Comparison of ENCODE assay signal across 11 cellular contexts in genomic region chr2:47334356-47335136, GRCh38. TPM values are rescaled to one million over a fixed set of nuclear protein-coding genes. Genes with fewer than 3 reads are reported as not detected.
DNase-seq lines count a peak whose midpoint lies in the region; ATAC-seq and TF ChIP-seq lines count a peak whose summit lies in the region.
"Had no signal": no experiment of that assay in that cellular context is flagged by ENCODE, and none has a peak within 500 bp of the region (broad histone marks: within the 10 kb centered on the region; RNA-seq: fewer than 3 reads in every experiment).

No MANE protein-coding gene starts in this region.

- POLR2A ChIA-PET in HCT116 (lab: Charles Lee) = interaction anchor here (0.6 to 1.5 kb wide), 6 partner anchors 10 to 54 kb away, joined by 3 to 7 read pairs (median 4); no protein-coding TSS in a partner anchor

- no peak for TF ChIP-seq POLR2A in HCT116 (IDR thresholded peaks at IDR 0.05; ENCODE audit: borderline replicate concordance, extremely low read depth, insufficient read depth, insufficient read length)

- no peaks in the 10 kb centered on the region for H3K27me3 Mint-ChIP-seq in endodermal cell (ENCODE audit: insufficient read depth)

- no peak overlapping the region for H3K4me3 Mint-ChIP-seq in endodermal cell
- H3K4me3 Mint-ChIP-seq: activated CD8-positive, alpha-beta T cell treated with anti-CD3 and anti-CD28 coated beads, Interleukin-2, amount 10 ng/mL, durations not matched to agents 7 days and 5 days; activated naive CD8-positive, alpha-beta T cell treated with anti-CD3 and anti-CD28 coated beads, Interleukin-2, amount 10 ng/mL, durations not matched to agents 7 days and 5 days; natural killer cell treated with Interleukin-12 subunit alpha and Interleukin-12 subunit beta and Interleukin-15 and Interleukin-18, amount 100 ng/mL, for 72 hours had no signal

- no peaks in the 10 kb centered on the region for H3K9me3 Mint-ChIP-seq in endodermal cell
- H3K9me3 Mint-ChIP-seq: activated naive CD8-positive, alpha-beta T cell treated with anti-CD3 and anti-CD28 coated beads, Interleukin-2, amount 10 ng/mL, durations not matched to agents 7 days and 5 days; natural killer cell treated with Interleukin-12 subunit alpha and Interleukin-12 subunit beta and Interleukin-15 and Interleukin-18, amount 100 ng/mL, for 72 hours had no signal

- no peak overlapping the region for H3K4me2 ChIP-seq in HCT116 (ENCODE audit: low read length)

- H3K27me3 ChIP-seq in HCT116 (ENCODE audit: insufficient read depth, low read length) (no peaks in the 10 kb centered on the region), endodermal cell (ENCODE audit: control insufficient read depth, insufficient read depth, low read length, poor library complexity, severe bottlenecking) (no peaks in the 10 kb centered on the region)

- TF ChIP-seq RAD21 in HCT116 (IDR thresholded peaks at IDR 0.05; ENCODE audit: low read depth) = no peak

- RAD21 ChIA-PET in HCT116 (lab: Charles Lee; ENCODE audit: low non-redundant PET in 1 of 2, low total read pairs in 2 of 2, uncharacterized antibody in 2 of 2, unreplicated experiment in 2 of 2) = interaction anchor here (0.6 to 3.3 kb wide), 13 partner anchors 10 to 449 kb away, joined by 3 to 53 read pairs (median 4); no protein-coding TSS in a partner anchor

- H3K9ac ChIP-seq in HCT116 (ENCODE audit: low read length) (no peak overlapping the region), endodermal cell (ENCODE audit: extremely low read depth, low read length, poor library complexity, severe bottlenecking) (no peak overlapping the region)

- whole genome bisulfite sequencing in endodermal cell (ENCODE audit: insufficient coverage in 1 of 2, insufficient read length in 1 of 2), 2 experiments = 39 to 58% methylated on average over 11 to 13 of the region's 13 CpGs

- no peak overlapping the region for H3K27ac ChIP-seq in HCT116 (ENCODE audit: low read depth, low read length)
- H3K27ac ChIP-seq in endodermal cell (ENCODE audit: low read depth, low read length) = peak overlapping the region; percentile 25

- no peak overlapping the region for H3K4me3 ChIP-seq in HCT116 (replicated peaks in 1 of 2; ENCODE audit: low read depth in 1 of 2, low read length in 2 of 2)
- no peak overlapping the region for H3K4me3 ChIP-seq in endodermal cell (ENCODE audit: low read length)

- no TSS peak for BruUV-seq in HCT116 (replicated peaks; lab: Mats Ljungman, UMichigan)

- H3K79me2 ChIP-seq in HCT116 (ENCODE audit: insufficient read depth, low read length) = no peaks in the 10 kb centered on the region

- TF ChIP-seq CTCF in HCT116 (IDR thresholded peaks at IDR 0.05 in 2 of 3, conservative IDR thresholded peaks at IDR 0.05 in 1 of 3; ENCODE audit: borderline replicate concordance in 1 of 3, insufficient read depth in 1 of 3, low read depth in 2 of 3, low read length in 2 of 3) (no peak), endodermal cell (conservative IDR thresholded peaks at IDR 0.05) (no peak)

- H3K27ac Mint-ChIP-seq in endodermal cell = peak overlapping the region; percentile 93
- H3K27ac Mint-ChIP-seq: activated CD8-positive, alpha-beta T cell treated with anti-CD3 and anti-CD28 coated beads, Interleukin-2, amount 10 ng/mL, durations not matched to agents 7 days and 5 days; activated naive CD8-positive, alpha-beta T cell treated with anti-CD3 and anti-CD28 coated beads, Interleukin-2, amount 10 ng/mL, durations not matched to agents 7 days and 5 days; natural killer cell treated with Interleukin-12 subunit alpha and Interleukin-12 subunit beta and Interleukin-15 and Interleukin-18, amount 100 ng/mL, for 72 hours had no signal

- H3K4me1 ChIP-seq in HCT116 (ENCODE audit: control insufficient read depth in 1 of 2, insufficient read depth in 2 of 2, low read length in 2 of 2) (peaks cover 5 to 31% of the 10 kb centered on the region in 2 experiments), endodermal cell (ENCODE audit: control insufficient read depth, insufficient read depth, low read length) (peaks cover 10% of the 10 kb centered on the region)

- CTCF ChIA-PET in HCT116 (lab: Charles Lee) = interaction anchor here (0.7 to 4.3 kb wide), 21 partner anchors 9 to 772 kb away, joined by 3 to 134 read pairs (median 6); partner anchors contain the start of gene MSH2

- peaks cover 32% of the 10 kb centered on the region for H3K36me3 Mint-ChIP-seq in endodermal cell (ENCODE audit: low read depth)
- H3K36me3 Mint-ChIP-seq: activated naive CD8-positive, alpha-beta T cell treated with anti-CD3 and anti-CD28 coated beads, Interleukin-2, amount 10 ng/mL, durations not matched to agents 7 days and 5 days; natural killer cell treated with Interleukin-12 subunit alpha and Interleukin-12 subunit beta and Interleukin-15 and Interleukin-18, amount 100 ng/mL, for 72 hours had no signal

- no peaks in the 10 kb centered on the region for H3K9me3 ChIP-seq in HCT116 (ENCODE audit: control insufficient read depth in 1 of 2, insufficient read depth in 1 of 2, low read depth in 1 of 2, low read length in 2 of 2)
- H3K9me3 ChIP-seq in endodermal cell (ENCODE audit: control insufficient read depth, low read length) = no peaks in the 10 kb centered on the region

- DNase-seq in HCT116 (ENCODE audit: low read depth, low spot score) (no peak), NCI-H2227 (lab: John Stamatoyannopoulos, UW; ENCODE audit: unreplicated experiment) (peak; percentile 70), endodermal cell (peak; percentile 82), pons (ENCODE audit: low spot score) (peak; percentile 54), SK-N-DZ (ENCODE audit: low spot score) (no peak), HCEC 1CT (no peak)
- DNase-seq: activated naive CD8-positive, alpha-beta T cell treated with anti-CD3 and anti-CD28 coated beads, Interleukin-2, amount 10 ng/mL, durations not matched to agents 7 days and 5 days; stimulated activated naive CD4-positive, alpha-beta T cell treated with Interleukin-2 at 50 U/mL for 16 hours had no signal

- ATAC-seq in HCT116 = peak; percentile 33; the same call in 1 of the 2 replicates
- no peak for ATAC-seq in HG03025 (IDR thresholded peaks at IDR 0.05; ENCODE audit: low FRiP score, unreplicated experiment)
- ATAC-seq: activated CD8-positive, alpha-beta T cell treated with anti-CD3 and anti-CD28 coated beads, Interleukin-2, amount 10 ng/mL, durations not matched to agents 7 days and 5 days; natural killer cell treated with Interleukin-12 subunit alpha and Interleukin-12 subunit beta and Interleukin-15 and Interleukin-18, amount 100 ng/mL, for 72 hours had no signal

- no peaks in the 10 kb centered on the region for H4K20me1 ChIP-seq in HCT116 (ENCODE audit: insufficient read depth)

- intact Hi-C loops in HCT116 (cut with micrococcal nuclease) = loop anchor here (1.0 to 10.0 kb wide), 4 partner anchors 54 to 434 kb away; partner anchors contain the start of gene MSH2

- H3K9me2 ChIP-seq in HCT116 (ENCODE audit: insufficient read depth) = no peaks in the 10 kb centered on the region

- H3K36me3 ChIP-seq in HCT116 (ENCODE audit: control insufficient read depth in 1 of 2, insufficient read depth in 2 of 2, low read length in 2 of 2) = no peaks in the 10 kb centered on the region
- H3K36me3 ChIP-seq in endodermal cell (ENCODE audit: control insufficient read depth, insufficient read depth, low read length) = peaks cover 11% of the 10 kb centered on the region

- H2AFZ ChIP-seq in HCT116 (ENCODE audit: low read depth, low read length, poor library complexity, severe bottlenecking) = no peak overlapping the region

- peaks cover 23% of the 10 kb centered on the region for H3K4me1 Mint-ChIP-seq in endodermal cell
- H3K4me1 Mint-ChIP-seq: activated naive CD8-positive, alpha-beta T cell treated with anti-CD3 and anti-CD28 coated beads, Interleukin-2, amount 10 ng/mL, durations not matched to agents 7 days and 5 days had no signal

TF ChIP-seq in HCT116, 20 proteins besides CTCF, POLR2A, EP300 and RAD21:
- TF ChIP-seq ZFX (IDR thresholded peaks at IDR 0.05) = no peak
- no peak for TF ChIP-seq ELF1 (IDR thresholded peaks at IDR 0.05; ENCODE audit: borderline replicate concordance, low read depth)
- no peak for TF ChIP-seq MAX (IDR thresholded peaks at IDR 0.05)
- TF ChIP-seq ATF3 (IDR thresholded peaks at IDR 0.05) = no peak
- no peak for TF ChIP-seq SIN3A (IDR thresholded peaks at IDR 0.05; ENCODE audit: low read depth)
- TF ChIP-seq ZNF274 (IDR thresholded peaks at IDR 0.05; ENCODE audit: low read depth, low read length) = no peak

RNA-seq across cellular contexts. Expression of gene EPCAM, which starts 34.6 kb away (rescaled TPM):
- total RNA-seq in HCT116 (2021; ENCODE audit: unreplicated experiment) (274 TPM), endodermal cell (100 to 1,000 TPM; 523 to 543 TPM)
- polyA plus RNA-seq in HCT116 (2012) = 191 and 235 TPM in 2 replicates
- polyA plus RNA-seq in endodermal cell (2013, experiment 1 of 2) = 76.7 TPM
- polyA plus RNA-seq in endodermal cell (2013, experiment 2 of 2) = 65.5 TPM
- polyA plus RNA-seq in SK-N-DZ (2014; cell fraction: cytosol; rRNA removed) = 0.06 TPM in 1 of 2 replicates, not detected in the other
- 1.5 and 2.1 TPM in 2 replicates for polyA plus RNA-seq in SK-N-DZ (2014; cell fraction: nucleus; rRNA removed)
- total RNA-seq: activated CD8-positive, alpha-beta T cell treated with anti-CD3 and anti-CD28 coated beads, Interleukin-2, amount 10 ng/mL, durations not matched to agents 7 days and 5 days; activated naive CD8-positive, alpha-beta T cell treated with anti-CD3 and anti-CD28 coated beads, Interleukin-2, amount 10 ng/mL, durations not matched to agents 7 days and 5 days had no signal

Comparison
In these comparisons a context has a peak if more than half of its experiments do, and no peak if none do; other contexts are left out.
1. DNase-seq: peak in NCI-H2227 (single experiment), endodermal cell (single experiment) and pons (single experiment); none in HCT116 (single experiment), SK-N-DZ (single experiment) and HCEC 1CT (single experiment).